In the genomic region with DNA sequence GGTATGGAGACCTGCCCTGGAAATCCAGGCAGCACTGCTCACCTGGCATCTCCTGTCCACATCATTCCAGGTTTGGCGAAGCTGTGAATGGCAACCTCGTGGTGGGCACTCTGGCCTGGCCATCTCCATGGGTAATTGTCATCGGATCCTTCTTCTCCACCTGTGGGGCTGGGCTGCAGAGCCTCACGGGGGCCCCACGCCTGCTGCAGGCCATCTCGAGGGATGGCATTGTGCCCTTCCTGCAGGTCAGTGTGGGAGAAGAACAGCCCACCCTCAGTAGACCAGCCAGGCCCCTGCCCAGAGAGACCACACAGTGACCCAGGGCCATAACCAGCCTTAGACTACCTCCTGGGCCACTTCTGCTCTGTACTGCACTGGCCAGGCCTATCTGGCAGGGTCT, we compare ENCODE assay signal across 30 cellular contexts. TPM values are rescaled to one million over a fixed set of nuclear protein-coding genes. Genes with fewer than 3 reads are reported as not detected.
DNase-seq lines count a peak whose midpoint lies in the region; ATAC-seq and TF ChIP-seq lines count a peak whose summit lies in the region.
"Had no signal": no experiment of that assay in that cellular context is flagged by ENCODE, and none has a peak within 500 bp of the region (broad histone marks: within the 10 kb centered on the region; RNA-seq: fewer than 3 reads in every experiment).

No MANE protein-coding gene starts in this region.

- H3K27me3 ChIP-seq in RWPE2 (ENCODE audit: insufficient read depth, poor library complexity, severe bottlenecking) (peaks cover 23% of the 10 kb centered on the region), osteoblast (ENCODE audit: insufficient read depth, low read length) (peaks cover 3% of the 10 kb centered on the region)
- H3K27me3 ChIP-seq: BE2C; BLaER1; BLaER1 treated with 17β-estradiol and CSF1 and Interleukin-3, amounts not matched to agents 10 nM and 100 nM had no signal

- H3K4me1 ChIP-seq in RWPE2 (ENCODE audit: insufficient read depth, poor library complexity, severe bottlenecking) = no peaks in the 10 kb centered on the region
- H3K4me1 ChIP-seq in osteoblast (ENCODE audit: insufficient read depth, low read length) = no peaks in the 10 kb centered on the region
- H3K4me1 ChIP-seq: A549; BE2C; BLaER1 treated with 17β-estradiol and CSF1 and Interleukin-3, amounts not matched to agents 10 nM and 100 nM; Caco-2 had no signal

- H4K20me1 ChIP-seq in osteoblast (ENCODE audit: insufficient read depth, low read length) = no peaks in the 10 kb centered on the region

- TF ChIP-seq CTCF in RWPE2 (IDR thresholded peaks at IDR 0.05; ENCODE audit: poor library complexity, severe bottlenecking) (no peak), osteoblast (IDR thresholded peaks at IDR 0.05; ENCODE audit: extremely low read depth, low read depth, low read length) (no peak)

- H3K27ac ChIP-seq in RWPE2 (ENCODE audit: poor library complexity, severe bottlenecking) (no peak overlapping the region), osteoblast (ENCODE audit: low read depth, low read length) (no peak overlapping the region)
- H3K27ac ChIP-seq: 22Rv1; A549; BLaER1; BLaER1 treated with 17β-estradiol and CSF1 and Interleukin-3, amounts not matched to agents 10 nM and 100 nM; C4-2B had no signal

- H3K4me3 ChIP-seq in RWPE2 (ENCODE audit: severe bottlenecking) = no peak overlapping the region
- H3K4me3 ChIP-seq in osteoblast (ENCODE audit: insufficient read depth, low read length) = no peak overlapping the region
- H3K4me3 ChIP-seq: A549; BLaER1; BLaER1 treated with 17β-estradiol and CSF1 and Interleukin-3, amounts not matched to agents 10 nM and 100 nM had no signal

- H3K9me3 ChIP-seq in RWPE2 (ENCODE audit: severe bottlenecking) (no peaks in the 10 kb centered on the region), osteoblast (ENCODE audit: low read depth, low read length) (no peaks in the 10 kb centered on the region)
- H3K9me3 ChIP-seq: A549; BE2C; BLaER1; BLaER1 treated with 17β-estradiol and CSF1 and Interleukin-3, amounts not matched to agents 10 nM and 100 nM; Caco-2 had no signal

- no peak overlapping the region for H2AFZ ChIP-seq in osteoblast (ENCODE audit: low read length)

- DNase-seq in RWPE2 (ENCODE audit: low spot score) = peak; percentile 67
- peak; percentile 22 for DNase-seq in osteoblast (ENCODE audit: insufficient read length, low spot score, missing footprints)
- no peak for DNase-seq in NCI-H774 (lab: John Stamatoyannopoulos, UW)
- no peak for DNase-seq in SW480 (ENCODE audit: low spot score)
- DNase-seq: 8988T; ACHN; AML-193; BE2C; C1 segment of cervical spinal cord; Caco-2; Calu3; CD4-positive, alpha-beta memory T cell; CD4-positive, alpha-beta T cell; CD4-positive, CD25-positive, alpha-beta regulatory T cell; CD8-positive, alpha-beta memory T cell; CD8-positive, alpha-beta T cell; COR-L47; DMS 273 treated with DMSO at 0.1 percent for 48 hours; DMS153; DMS53; DMS79; DMS79 treated with DMSO at 0.1 percent for 48 hours; DND-41; EL had no signal

- H3K4me2 ChIP-seq in osteoblast (ENCODE audit: insufficient read depth, low read length) = no peak overlapping the region
- H3K4me2 ChIP-seq: A549; BLaER1; BLaER1 treated with 17β-estradiol and CSF1 and Interleukin-3, amounts not matched to agents 10 nM and 100 nM had no signal

- ATAC-seq in RWPE2 (ENCODE audit: low read depth) = peak; percentile 5; the same call in 1 of the 3 replicates
- ATAC-seq: A549; CD8-positive, alpha-beta T cell had no signal

- no peaks in the 10 kb centered on the region for H3K79me2 ChIP-seq in osteoblast (ENCODE audit: insufficient read depth, low read length)

- H3K36me3 ChIP-seq in RWPE2 (ENCODE audit: low read depth) (no peaks in the 10 kb centered on the region), osteoblast (ENCODE audit: insufficient read depth, low read length) (no peaks in the 10 kb centered on the region)
- H3K36me3 ChIP-seq: BE2C, BLaER1 had no signal

RNA-seq across cellular contexts. Expression of gene SLC12A5, which starts 15.9 kb away (rescaled TPM):
- total RNA-seq in osteoblast = under 0.01 TPM in 2 replicates
- total RNA-seq: CD4-positive, alpha-beta memory T cell; CD4-positive, CD25-positive, alpha-beta regulatory T cell; CD8-positive, alpha-beta memory T cell; Daoy had no signal

RNA-seq across cellular contexts. Expression of gene MMP9, which starts 36.2 kb away (rescaled TPM):
- total RNA-seq in osteoblast = 0.29 and 2.5 TPM in 2 replicates
- total RNA-seq: Calu3 had no signal

RNA-seq across cellular contexts. Expression of gene NCOA5, which starts 44.9 kb away (rescaled TPM):
- total RNA-seq in osteoblast = 12.4 and 14.5 TPM in 2 replicates

Comparison
In these comparisons a context has a peak if more than half of its experiments do, and no peak if none do; other contexts are left out.
1. DNase-seq: peak in RWPE2 (single experiment) and osteoblast (single experiment); none in NCI-H774 (single experiment) and SW480 (single experiment).